ENCODE assay signal across 22 cellular contexts in the genomic region with DNA sequence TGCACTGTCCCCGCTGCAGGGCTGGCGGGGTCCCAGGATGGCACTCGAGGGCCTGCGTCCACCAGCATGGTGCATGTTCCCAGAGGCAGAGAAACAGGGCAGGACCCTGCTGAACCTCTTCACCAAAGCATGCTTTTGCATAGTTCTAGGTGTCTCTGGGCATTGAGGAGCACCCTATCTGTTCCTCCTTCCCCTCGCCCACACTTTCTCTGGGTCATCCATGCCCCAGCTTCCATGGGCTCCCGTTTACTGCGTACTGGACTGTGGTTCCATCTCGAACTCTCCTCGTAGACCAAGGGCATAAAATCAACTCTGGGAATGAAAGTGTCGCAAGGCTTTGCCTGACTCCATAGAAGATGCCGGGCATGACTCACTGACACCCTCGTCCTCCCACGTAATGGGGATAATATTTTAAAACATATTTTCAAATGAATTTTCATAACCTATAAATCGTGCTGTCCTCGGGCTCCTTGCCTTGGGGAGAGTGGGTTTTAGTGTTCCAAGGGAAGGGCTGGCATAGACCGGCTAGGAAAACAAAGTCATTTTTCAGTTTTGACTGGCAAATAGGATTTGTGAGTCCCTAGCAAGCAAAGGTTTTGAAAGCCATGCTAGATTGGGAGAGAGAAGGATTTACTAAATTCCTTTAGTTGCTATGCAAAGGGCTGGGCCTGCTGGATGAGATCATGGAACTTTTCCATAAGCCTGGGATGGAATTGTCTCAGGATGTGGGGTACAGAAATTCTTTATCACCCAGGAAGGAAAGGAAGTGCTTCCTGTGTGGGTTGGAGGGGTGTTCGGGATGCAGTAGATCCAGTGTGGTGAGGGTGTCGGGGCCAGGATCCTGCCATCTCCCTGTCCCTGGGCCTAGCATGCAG.
"Had no signal": no experiment of that assay in that cellular context is flagged by ENCODE, and none has a peak within 500 bp of the region (broad histone marks: within the 10 kb centered on the region; RNA-seq: fewer than 3 reads in every experiment).

No MANE protein-coding gene starts in this region.

- H3K27ac ChIP-seq: body of pancreas, colonic mucosa, gastrocnemius medialis, heart left ventricle, neutrophil, SK-N-MC, transverse colon, WERI-Rb-1 had no signal

- H3K9me3 Mint-ChIP-seq: activated naive CD8-positive, alpha-beta T cell treated with anti-CD3 and anti-CD28 coated beads, Interleukin-2, amount 10 ng/mL, durations not matched to agents 7 days and 5 days; immature natural killer cell; naive thymus-derived CD8-positive, alpha-beta T cell had no signal

- DNase-seq: activated CD4-positive, alpha-beta T cell treated with anti-CD3 and anti-CD28 coated beads for 1 hour; activated CD4-positive, alpha-beta T cell treated with anti-CD3 and anti-CD28 coated beads, Interleukin-2, amount 50 U/mL, for 48 hours; activated naive CD4-positive, alpha-beta T cell; activated naive CD8-positive, alpha-beta T cell treated with anti-CD3 and anti-CD28 coated beads, Interleukin-2, amount 10 ng/mL, durations not matched to agents 7 days and 5 days; amygdala; body of pancreas; colonic mucosa; gastrocnemius medialis; heart left ventricle; immature natural killer cell; left ventricle myocardium superior; naive thymus-derived CD8-positive, alpha-beta T cell; stimulated activated CD4-positive, alpha-beta T cell treated with anti-CD3 and anti-CD28 coated beads, Interleukin-12 subunit alpha, Interleukin-12 subunit beta, amount 100 ng/mL, for 4 hours; stimulated activated CD4-positive, alpha-beta T cell treated with anti-CD3 and anti-CD28 coated beads, Interleukin-1b, Interleukin-23, amount 100 ng/mL, for 48 hours; stimulated activated naive CD4-positive, alpha-beta T cell treated with Interleukin-2 at 50 U/mL for 16 hours; substantia nigra; transverse colon; WERI-Rb-1 had no signal

- H3K9me3 ChIP-seq: body of pancreas, colonic mucosa, gastrocnemius medialis, heart left ventricle, neutrophil, transverse colon had no signal

- H3K27me3 Mint-ChIP-seq: activated naive CD8-positive, alpha-beta T cell treated with anti-CD3 and anti-CD28 coated beads, Interleukin-2, amount 10 ng/mL, durations not matched to agents 7 days and 5 days; central memory CD8-positive, alpha-beta T cell had no signal

- H3K27ac Mint-ChIP-seq: activated naive CD8-positive, alpha-beta T cell treated with anti-CD3 and anti-CD28 coated beads, Interleukin-2, amount 10 ng/mL, durations not matched to agents 7 days and 5 days; immature natural killer cell; memory B cell; naive thymus-derived CD8-positive, alpha-beta T cell had no signal

- H3K4me1 Mint-ChIP-seq: activated naive CD8-positive, alpha-beta T cell treated with anti-CD3 and anti-CD28 coated beads, Interleukin-2, amount 10 ng/mL, durations not matched to agents 7 days and 5 days; central memory CD8-positive, alpha-beta T cell; immature natural killer cell; memory B cell; naive thymus-derived CD8-positive, alpha-beta T cell had no signal

- H3K36me3 ChIP-seq: colonic mucosa, gastrocnemius medialis, heart left ventricle, neutrophil, transverse colon, WERI-Rb-1 had no signal

- H3K4me3 Mint-ChIP-seq: activated naive CD8-positive, alpha-beta T cell treated with anti-CD3 and anti-CD28 coated beads, Interleukin-2, amount 10 ng/mL, durations not matched to agents 7 days and 5 days; central memory CD8-positive, alpha-beta T cell; immature natural killer cell; memory B cell; naive thymus-derived CD8-positive, alpha-beta T cell had no signal

- H3K27me3 ChIP-seq: body of pancreas, colonic mucosa, gastrocnemius medialis, neutrophil, transverse colon had no signal

- H3K4me3 ChIP-seq: body of pancreas, colonic mucosa, gastrocnemius medialis, heart left ventricle, SK-N-MC, transverse colon had no signal

- H3K36me3 Mint-ChIP-seq: activated naive CD8-positive, alpha-beta T cell treated with anti-CD3 and anti-CD28 coated beads, Interleukin-2, amount 10 ng/mL, durations not matched to agents 7 days and 5 days; immature natural killer cell; memory B cell; naive thymus-derived CD8-positive, alpha-beta T cell had no signal

- H3K4me1 ChIP-seq: body of pancreas, colonic mucosa, gastrocnemius medialis, heart left ventricle, transverse colon had no signal
